ENCODE assay signal across 16 cellular contexts in genomic region chr22:33139937-33140336, GRCh38.
DNase-seq lines count a peak whose midpoint lies in the region; ATAC-seq, FAIRE-seq and TF ChIP-seq lines count a peak whose summit lies in the region.
"Had no signal": no experiment of that assay in that cellular context is flagged by ENCODE, and none has a peak within 500 bp of the region (broad histone marks: within the 10 kb centered on the region; RNA-seq: fewer than 3 reads in every experiment).

No MANE protein-coding gene starts in this region.

- no peak overlapping the region for H2BK120ac ChIP-seq in H9 (ENCODE audit: low read depth, low read length, poor library complexity, severe bottlenecking)

- H2BK15ac ChIP-seq in H9 (ENCODE audit: low read depth, low read length) = no peak overlapping the region

- H3K9me3 ChIP-seq in H9 (ENCODE audit: control insufficient read depth, low read depth, low read length) = no peaks in the 10 kb centered on the region
- H3K9me3 ChIP-seq in endodermal cell (ENCODE audit: control insufficient read depth, low read length) = no peaks in the 10 kb centered on the region

- ATAC-seq in GM21529 (IDR thresholded peaks at IDR 0.05; ENCODE audit: unreplicated experiment) = no peak

- H2AFZ ChIP-seq in H9 (ENCODE audit: low read length) = no peak overlapping the region

- H4K5ac ChIP-seq in H9 (ENCODE audit: insufficient read length, low read depth, low read length) = no peak overlapping the region

- DNase-seq in H9 (no peak), endodermal cell (no peak), iPS-NIHi7 (ENCODE audit: extremely low spot score) (peak; percentile 19), D721Med (ENCODE audit: insufficient read length, low spot score) (no peak), NCI-H1694 (lab: John Stamatoyannopoulos, UW) (no peak)
- DNase-seq: C1 segment of cervical spinal cord; CD4-positive, alpha-beta memory T cell; COR-L47; DMS 273 treated with DMSO at 0.1 percent for 48 hours; DMS79; EL; GDM1; HCEC 1CT had no signal

- H4K8ac ChIP-seq in H9 (replicated peaks; ENCODE audit: insufficient read length, low read depth, low read length) = no peak overlapping the region

- H3K9me3 Mint-ChIP-seq in H9 (peaks cover 20 to 21% of the 10 kb centered on the region in 2 experiments; a peak in 4 of 5 replicates), endodermal cell (peaks cover 32% of the 10 kb centered on the region)

- H3K4me2 ChIP-seq in H9 (ENCODE audit: insufficient read depth, insufficient read length, low read length) = no peak overlapping the region

- H2BK5ac ChIP-seq in H9 (ENCODE audit: insufficient read length, low read length) = no peak overlapping the region

- H3K23ac ChIP-seq in H9 (ENCODE audit: insufficient read length, low read depth, low read length) = no peak overlapping the region

- no peak overlapping the region for H4K91ac ChIP-seq in H9 (ENCODE audit: insufficient read length, low read depth, low read length)

- no peak overlapping the region for H3K14ac ChIP-seq in H9 (ENCODE audit: insufficient read depth, low read length)

- no peak overlapping the region for H2AK5ac ChIP-seq in H9 (ENCODE audit: insufficient read length, low read length)

- H3K9ac ChIP-seq in H9 (ENCODE audit: extremely low read depth, insufficient read length, low read length) (no peak overlapping the region), endodermal cell (ENCODE audit: extremely low read depth, low read length, poor library complexity, severe bottlenecking) (no peak overlapping the region)

- no peak overlapping the region for H2BK20ac ChIP-seq in H9 (ENCODE audit: low read depth, low read length, poor library complexity, severe bottlenecking)

- peaks cover 77% of the 10 kb centered on the region for H3K27me3 Mint-ChIP-seq in H9 (ENCODE audit: low read depth)
- peaks cover 29% of the 10 kb centered on the region for H3K27me3 Mint-ChIP-seq in endodermal cell (ENCODE audit: insufficient read depth)

- no peak overlapping the region for H3K27ac Mint-ChIP-seq in H9
- H3K27ac Mint-ChIP-seq in endodermal cell = no peak overlapping the region

- no peak overlapping the region for H2BK12ac ChIP-seq in H9 (ENCODE audit: insufficient read length, low read depth, low read length)

- no peak overlapping the region for H3T11ph ChIP-seq in H9 (ENCODE audit: low read length)

- peak; percentile 21; the same call in 1 of the 3 replicates for TF ChIP-seq CTCF in H9 (conservative IDR thresholded peaks at IDR 0.05)
- TF ChIP-seq CTCF in endodermal cell (conservative IDR thresholded peaks at IDR 0.05) = peak; percentile 19
- no peak for TF ChIP-seq CTCF in D721Med (IDR thresholded peaks at IDR 0.05; ENCODE audit: insufficient read depth, missing control alignments)

- H3K36me3 ChIP-seq in endodermal cell (ENCODE audit: control insufficient read depth, insufficient read depth, low read length) = no peaks in the 10 kb centered on the region

- no peaks in the 10 kb centered on the region; the same call in 1 of the 2 replicates for H3K4me1 ChIP-seq in H9 (ENCODE audit: insufficient read depth, low read length)
- no peaks in the 10 kb centered on the region for H3K4me1 ChIP-seq in endodermal cell (ENCODE audit: control insufficient read depth, insufficient read depth, low read length)

- H3K4me3 Mint-ChIP-seq in H9 (no peak overlapping the region), endodermal cell (no peak overlapping the region)
- H3K4me3 Mint-ChIP-seq: CD4-positive, alpha-beta memory T cell had no signal

- H3K27ac ChIP-seq in H9 (ENCODE audit: insufficient read length, low read depth, low read length) = no peak overlapping the region
- no peak overlapping the region for H3K27ac ChIP-seq in endodermal cell (ENCODE audit: low read depth, low read length)

- H3K79me1 ChIP-seq in H9 (ENCODE audit: insufficient read depth, low read depth, low read length, poor library complexity, severe bottlenecking) = no peaks in the 10 kb centered on the region

- no peaks in the 10 kb centered on the region for H3K79me2 ChIP-seq in H9 (ENCODE audit: insufficient read depth, low read length)

- H3K18ac ChIP-seq in H9 (ENCODE audit: insufficient read length, low read depth, low read length) = no peak overlapping the region

- no peak for FAIRE-seq in D721Med (lab: Jason Lieb, UNC)
- FAIRE-seq: GM12891, GM18507 had no signal

- no peaks in the 10 kb centered on the region for H3K27me3 ChIP-seq in H9 (ENCODE audit: insufficient read depth, low read length)
- H3K27me3 ChIP-seq in endodermal cell (ENCODE audit: control insufficient read depth, insufficient read depth, low read length, poor library complexity, severe bottlenecking) = no peaks in the 10 kb centered on the region

- H3K23me2 ChIP-seq in H9 (ENCODE audit: insufficient read length, low read depth, low read length, poor library complexity, severe bottlenecking) = no peaks in the 10 kb centered on the region

- H3K36me3 Mint-ChIP-seq in H9 (ENCODE audit: insufficient read depth in 1 of 3, low read depth in 3 of 3) = peaks cover 0 to 4% (median 3%) of the 10 kb centered on the region in 3 experiments; a peak in 4 of 7 replicates
- H3K36me3 Mint-ChIP-seq in endodermal cell (ENCODE audit: low read depth) = no peaks in the 10 kb centered on the region
- H3K36me3 Mint-ChIP-seq: CD4-positive, alpha-beta memory T cell had no signal

- H3K4me1 Mint-ChIP-seq in H9 (peaks cover 7 to 8% of the 10 kb centered on the region in 2 experiments; a peak in 2 of 4 replicates), endodermal cell (no peaks in the 10 kb centered on the region)
- H3K4me1 Mint-ChIP-seq: CD4-positive, alpha-beta memory T cell had no signal

- no peak overlapping the region for H3K4me3 ChIP-seq in endodermal cell (ENCODE audit: low read length)

- no peaks in the 10 kb centered on the region for H4K20me1 ChIP-seq in H9 (ENCODE audit: control insufficient read depth, insufficient read depth, insufficient read length)

- no peak overlapping the region for H3K4ac ChIP-seq in H9 (ENCODE audit: low read depth, low read length)

- H3K56ac ChIP-seq in H9 (ENCODE audit: insufficient read length, low read depth, low read length) = no peak overlapping the region
